In genomic region chr7:25950488-25951413, GRCh38 we compare ENCODE assay signal across 8 cellular contexts.
DNase-seq lines count a peak whose midpoint lies in the region; ATAC-seq and TF ChIP-seq lines count a peak whose summit lies in the region.

No MANE protein-coding gene starts in this region.

- peak overlapping the region; percentile 74 for H2AFZ ChIP-seq in PC-3 (ENCODE audit: low read length)

- H3K4me3 Mint-ChIP-seq in activated T-cell treated with anti-CD3 and anti-CD28 coated beads, Interleukin-2, amount 50 U/mL, for 72 hours, result peak overlapping the region; percentile 89 to 94
- H3K4me3 Mint-ChIP-seq in natural killer cell, result peak overlapping the region; percentile 94

- H3K9me3 Mint-ChIP-seq in activated T-cell treated with anti-CD3 and anti-CD28 coated beads, Interleukin-2, amount 50 U/mL, for 72 hours, result peaks cover 0 to 3% of the 10 kb centered on the region in 2 donors
- H3K9me3 Mint-ChIP-seq in natural killer cell, result no peaks in the 10 kb centered on the region

- no peaks in the 10 kb centered on the region for H3F3A ChIP-seq in PC-3 (ENCODE audit: low read length, unreplicated experiment)

- H3K4me2 ChIP-seq in PC-3 (ENCODE audit: low read length), result peak overlapping the region; percentile 83

- H3K27me3 ChIP-seq in HUES64 (ENCODE audit: insufficient read depth, low read length) (peaks cover 13% of the 10 kb centered on the region; the same call in 1 of the 2 replicates), PC-3 (ENCODE audit: low read length) (peaks cover 66% of the 10 kb centered on the region)

- no TSS peak for BruUV-seq in PC-3 (replicated peaks; lab: Mats Ljungman, UMichigan)

- H3K79me2 ChIP-seq in PC-3 (ENCODE audit: low read length), result no peaks in the 10 kb centered on the region

- intact Hi-C loops in PC-3 (cut with micrococcal nuclease), result loop anchor here (5.0 kb wide), 1 partner anchor 88 kb away; no protein-coding TSS in a partner anchor
- intact Hi-C loops in natural killer cell (cut with micrococcal nuclease), result no loop called here

- ATAC-seq in GM21515 (IDR thresholded peaks at IDR 0.05; ENCODE audit: unreplicated experiment), result peak; percentile 79
- peak; percentile 68 for ATAC-seq in PC-3
- peak; percentile 98 for ATAC-seq in activated T-cell treated with anti-CD3 and anti-CD28 coated beads, Interleukin-2, amount 50 U/mL, for 72 hours (replicated peaks in 1 of 2)
- peak; percentile 97 to 98 (median 98) for ATAC-seq in natural killer cell

- H3K4me1 ChIP-seq in HUES64 (ENCODE audit: insufficient read depth, low read length), result peaks cover 40% of the 10 kb centered on the region
- peaks cover 7% of the 10 kb centered on the region for H3K4me1 ChIP-seq in PC-3 (ENCODE audit: insufficient read depth, low read length)

- H4K20me1 ChIP-seq in PC-3 (ENCODE audit: low read length), result no peaks in the 10 kb centered on the region

- H3K4me3 ChIP-seq in HUES64 (ENCODE audit: low read length), result peak overlapping the region; percentile 66
- H3K4me3 ChIP-seq in PC-3 (ENCODE audit: low read length), result peak overlapping the region; percentile 67
- peak overlapping the region; percentile 79 for H3K4me3 ChIP-seq in fibroblast of mammary gland (ENCODE audit: control insufficient read depth, low read depth, low read length)

- TF ChIP-seq CTCF in PC-3 (conservative IDR thresholded peaks at IDR 0.05; ENCODE audit: low read depth, low read length) (no peak), fibroblast of mammary gland (conservative IDR thresholded peaks at IDR 0.05; ENCODE audit: control insufficient read depth, insufficient read depth, low read depth, low read length) (no peak), natural killer cell (IDR thresholded peaks at IDR 0.05) (no peak)

- POLR2A ChIA-PET in PC-3 (lab: Charles Lee; ENCODE audit: unreplicated experiment), result no interaction called here

- peak; percentile 94 for DNase-seq in DMS 273 treated with DMSO at 0.1 percent for 48 hours (lab: John Stamatoyannopoulos, UW)
- peak; percentile 67 for DNase-seq in PC-3
- DNase-seq in activated T-cell treated with anti-CD3 and anti-CD28 coated beads, Interleukin-2, amount 50 U/mL, for 72 hours, result peak; percentile 89
- DNase-seq in fibroblast of mammary gland (ENCODE audit: low read depth), result peak; percentile 85
- DNase-seq in natural killer cell, result peak; percentile 66
- DNase-seq in stimulated activated naive CD4-positive, alpha-beta T cell (lab: John Stamatoyannopoulos, UW), result peak; percentile 80 to 91 (median 86)

- H3K27ac ChIP-seq in HUES64 (ENCODE audit: low read depth, low read length) (peak overlapping the region; percentile 86), PC-3 (ENCODE audit: low read length) (no peak overlapping the region)

- WGBS in HUES64, result under 1% methylated on average over 76 of the region's 86 CpGs

- peak overlapping the region; percentile 81 for H3K9ac ChIP-seq in HUES64 (ENCODE audit: low read depth, low read length)
- 0 out of 2 replicates have a peak overlapping the region, but pooled peaks have one; percentile 25 for H3K9ac ChIP-seq in PC-3 (ENCODE audit: low read length)

- H3K27me3 Mint-ChIP-seq in activated T-cell treated with anti-CD3 and anti-CD28 coated beads, Interleukin-2, amount 50 U/mL, for 72 hours (ENCODE audit: low read depth), result peaks cover 6% of the 10 kb centered on the region
- H3K27me3 Mint-ChIP-seq in natural killer cell (ENCODE audit: low read depth in 2 of 2), result peaks cover 32 to 39% of the 10 kb centered on the region in 2 donors

- H3K27ac Mint-ChIP-seq in activated T-cell treated with anti-CD3 and anti-CD28 coated beads, Interleukin-2, amount 50 U/mL, for 72 hours, result peak overlapping the region; percentile 40
- H3K27ac Mint-ChIP-seq in natural killer cell, result peak overlapping the region in 1 of 2 donors; percentile 33

- CTCF ChIA-PET in PC-3 (lab: Charles Lee), result no interaction called here

- peaks cover 12% of the 10 kb centered on the region; the same call in 1 of the 2 replicates for H3K9me3 ChIP-seq in HUES64 (ENCODE audit: insufficient read depth, low read depth, low read length)
- H3K9me3 ChIP-seq in PC-3 (ENCODE audit: low read length), result no peaks in the 10 kb centered on the region

- H3K9me2 ChIP-seq in PC-3 (replicated peaks; ENCODE audit: low read length), result no peaks in the 10 kb centered on the region

- H3K4me1 Mint-ChIP-seq in activated T-cell treated with anti-CD3 and anti-CD28 coated beads, Interleukin-2, amount 50 U/mL, for 72 hours (ENCODE audit: low read depth), result peaks cover 20% of the 10 kb centered on the region
- H3K4me1 Mint-ChIP-seq in natural killer cell, result peaks cover 12 to 22% of the 10 kb centered on the region in 2 donors

- peaks cover 1 to 6% of the 10 kb centered on the region in 2 donors for H3K36me3 Mint-ChIP-seq in activated T-cell treated with anti-CD3 and anti-CD28 coated beads, Interleukin-2, amount 50 U/mL, for 72 hours (ENCODE audit: insufficient read depth in 2 of 2)
- no peaks in the 10 kb centered on the region for H3K36me3 Mint-ChIP-seq in natural killer cell

- H3K36me3 ChIP-seq in HUES64 (ENCODE audit: insufficient read depth, low read length), result no peaks in the 10 kb centered on the region
- H3K36me3 ChIP-seq in PC-3 (ENCODE audit: low read depth, low read length), result no peaks in the 10 kb centered on the region
